Comparison of ENCODE assay signal across 11 cellular contexts in the genomic region with DNA sequence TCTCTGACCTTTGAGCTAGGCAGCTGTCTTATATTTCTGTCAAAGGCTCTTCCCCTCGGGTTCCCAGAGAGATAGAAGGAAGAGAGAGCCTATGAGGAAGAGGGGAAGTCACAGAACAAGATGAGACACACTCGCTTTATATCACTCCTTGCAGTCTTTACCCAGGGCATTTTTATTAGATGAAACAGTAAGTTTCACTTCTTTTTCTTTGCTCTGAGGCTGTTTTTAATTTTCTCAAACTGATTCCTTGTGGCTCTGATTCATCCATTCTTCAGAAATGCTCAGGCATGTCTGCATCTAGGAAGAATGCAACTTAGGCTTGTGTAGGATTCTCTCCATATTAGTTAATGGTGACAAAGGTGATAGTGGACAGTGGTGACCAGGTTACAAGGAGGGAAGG.
A peak's percentile ranks its signal among the peaks of the same experiment; 100 is the strongest.
DNase-seq lines count a peak whose midpoint lies in the region; ATAC-seq, FAIRE-seq and TF ChIP-seq lines count a peak whose summit lies in the region.
"Had no signal": no experiment of that assay in that cellular context is flagged by ENCODE, and none has a peak within 500 bp of the region (broad histone marks: within the 10 kb centered on the region; RNA-seq: fewer than 3 reads in every experiment).

No MANE protein-coding gene starts in this region.

- H3K9ac ChIP-seq in PC-3 (ENCODE audit: low read length): no peak overlapping the region
- no peak overlapping the region for H3K9ac ChIP-seq in HepG2 (ENCODE audit: insufficient read depth, low read depth, low read length)

- peak; percentile 58 for DNase-seq in GM03348 (ENCODE audit: low spot score)
- peak; percentile 26 for DNase-seq in PC-3
- peak; percentile 77 for DNase-seq in bronchial epithelial cell (ENCODE audit: low read depth)
- peak; percentile 81 for DNase-seq in osteoblast (ENCODE audit: insufficient read length, low spot score, missing footprints)
- no peak for DNase-seq in activated CD8-positive, alpha-beta T cell treated with anti-CD3 and anti-CD28 coated beads, Interleukin-2, amount 10 ng/mL, durations not matched to agents 7 days and 5 days
- DNase-seq in HepG2 (ENCODE audit: low spot score): no peak
- DNase-seq in hippocampal formation (lab: John Stamatoyannopoulos, UW): no peak
- DNase-seq: dorsolateral prefrontal cortex; NCI-H524 treated with DMSO at 0.1 percent for 48 hours; stimulated activated CD4-positive, alpha-beta T cell treated with anti-CD3 and anti-CD28 coated beads, Interleukin-4, amount 100 ng/mL, for 1 hour had no signal

- H3K4me3 ChIP-seq in PC-3 (ENCODE audit: low read length) (no peak overlapping the region), bronchial epithelial cell (ENCODE audit: low read depth, low read length) (no peak overlapping the region), osteoblast (ENCODE audit: insufficient read depth, low read length) (peak overlapping the region; percentile 27), HepG2 (replicated peaks in 1 of 3; ENCODE audit: insufficient read depth in 1 of 3, low read depth in 2 of 3, low read length in 3 of 3) (no peak overlapping the region)
- H3K4me3 ChIP-seq: dorsolateral prefrontal cortex had no signal

- no peaks in the 10 kb centered on the region for H4K20me1 ChIP-seq in PC-3 (ENCODE audit: low read length)
- no peaks in the 10 kb centered on the region for H4K20me1 ChIP-seq in osteoblast (ENCODE audit: insufficient read depth, low read length)
- H4K20me1 ChIP-seq in HepG2 (ENCODE audit: insufficient read depth, low read length): no peaks in the 10 kb centered on the region

- H3K27ac ChIP-seq in PC-3 (ENCODE audit: low read length) (no peak overlapping the region), osteoblast (ENCODE audit: low read depth, low read length) (peak overlapping the region; percentile 75), HepG2 (ENCODE audit: extremely low read length, insufficient read depth, low read length) (no peak overlapping the region)
- H3K27ac ChIP-seq: dorsolateral prefrontal cortex had no signal

- intact Hi-C loops in PC-3 (cut with micrococcal nuclease) (no loop called here), HepG2 (cut with micrococcal nuclease; ENCODE audit: unreplicated experiment) (loop anchor here (2.0 kb wide), 1 partner anchor 221 kb away; no protein-coding TSS in a partner anchor)

- no peak for TF ChIP-seq RAD21 in HepG2 (CRISPR knock-in tag; IDR thresholded peaks at IDR 0.05)

- no peaks in the 10 kb centered on the region for H3F3A ChIP-seq in PC-3 (ENCODE audit: low read length, unreplicated experiment)

- no peaks in the 10 kb centered on the region for H3K79me2 ChIP-seq in PC-3 (ENCODE audit: low read length)
- no peaks in the 10 kb centered on the region for H3K79me2 ChIP-seq in osteoblast (ENCODE audit: insufficient read depth, low read length)
- H3K79me2 ChIP-seq in HepG2 (ENCODE audit: insufficient read depth, low read length): no peaks in the 10 kb centered on the region

- H3K27me3 ChIP-seq in PC-3 (ENCODE audit: low read length) (no peaks in the 10 kb centered on the region), bronchial epithelial cell (ENCODE audit: control insufficient read depth, insufficient read depth, low read length) (no peaks in the 10 kb centered on the region), osteoblast (ENCODE audit: insufficient read depth, low read length) (no peaks in the 10 kb centered on the region), HepG2 (ENCODE audit: control insufficient read depth in 1 of 2, insufficient read depth in 2 of 2, low read length in 2 of 2) (no peaks in the 10 kb centered on the region)

- no peak for TF ChIP-seq POLR2A in HepG2 (IDR thresholded peaks at IDR 0.05; ENCODE audit: insufficient read depth in 1 of 2, low read depth in 2 of 2, low read length in 2 of 2)

- H3K9me3 ChIP-seq in PC-3 (ENCODE audit: low read length) (no peaks in the 10 kb centered on the region), osteoblast (ENCODE audit: low read depth, low read length) (no peaks in the 10 kb centered on the region), HepG2 (ENCODE audit: low read length) (no peaks in the 10 kb centered on the region)

- CTCF ChIA-PET in PC-3 (lab: Charles Lee): interaction anchor here (0.6 to 0.7 kb wide), 2 partner anchors 11 to 107 kb away, joined by 3 to 4 read pairs; no protein-coding TSS in a partner anchor
- CTCF ChIA-PET in activated CD8-positive, alpha-beta T cell treated with anti-CD3 and anti-CD28 coated beads, Interleukin-2, amount 10 ng/mL, durations not matched to agents 7 days and 5 days (lab: Charles Lee): interaction anchor here (1.0 to 5.4 kb wide), 9 partner anchors 9 to 293 kb away, joined by 4 to 49 read pairs (median 10); no protein-coding TSS in a partner anchor
- CTCF ChIA-PET in HepG2 (lab: Yijun Ruan, JAX; ENCODE audit: low intra/inter-chr PET ratio, low total read pairs): interaction anchor here (2.0 kb wide), 1 partner anchor 156 kb away, joined by 28 read pairs; no protein-coding TSS in a partner anchor

- FAIRE-seq in bronchial epithelial cell (lab: Jason Lieb, UNC) (peak; percentile 62), HepG2 (lab: Jason Lieb, UNC) (no peak)

- no peak for TF ChIP-seq CTCF in PC-3 (conservative IDR thresholded peaks at IDR 0.05; ENCODE audit: low read depth, low read length)
- TF ChIP-seq CTCF in bronchial epithelial cell (IDR thresholded peaks at IDR 0.05; ENCODE audit: insufficient read depth, low read length, severe bottlenecking): no peak
- TF ChIP-seq CTCF in osteoblast (IDR thresholded peaks at IDR 0.05; ENCODE audit: extremely low read depth, low read depth, low read length): no peak
- TF ChIP-seq CTCF in HepG2 (CRISPR knock-in tag; IDR thresholded peaks at IDR 0.05): no peak

- peaks cover 5% of the 10 kb centered on the region for H3K27me3 Mint-ChIP-seq in activated CD8-positive, alpha-beta T cell treated with anti-CD3 and anti-CD28 coated beads, Interleukin-2, amount 10 ng/mL, durations not matched to agents 7 days and 5 days (ENCODE audit: low read depth)

- POLR2A ChIA-PET in PC-3 (lab: Charles Lee; ENCODE audit: unreplicated experiment): no interaction called here
- POLR2A ChIA-PET in activated CD8-positive, alpha-beta T cell treated with anti-CD3 and anti-CD28 coated beads, Interleukin-2, amount 10 ng/mL, durations not matched to agents 7 days and 5 days (lab: Charles Lee): no interaction called here
- POLR2A ChIA-PET in HepG2 (lab: Yijun Ruan, JAX): no interaction called here

- peaks cover 20% of the 10 kb centered on the region for H3K4me1 ChIP-seq in PC-3 (ENCODE audit: insufficient read depth, low read length)
- H3K4me1 ChIP-seq in osteoblast (ENCODE audit: insufficient read depth, low read length): peaks cover 22% of the 10 kb centered on the region
- H3K4me1 ChIP-seq in HepG2 (ENCODE audit: insufficient read depth, low read length): peaks cover 23% of the 10 kb centered on the region

- no peaks in the 10 kb centered on the region for H3K36me3 ChIP-seq in PC-3 (ENCODE audit: low read depth, low read length)
- no peaks in the 10 kb centered on the region for H3K36me3 ChIP-seq in bronchial epithelial cell (ENCODE audit: control insufficient read depth, insufficient read depth, low read length)
- H3K36me3 ChIP-seq in osteoblast (ENCODE audit: insufficient read depth, low read length): no peaks in the 10 kb centered on the region
- H3K36me3 ChIP-seq in HepG2 (replicated peaks in 1 of 2; ENCODE audit: control insufficient read depth in 1 of 2, insufficient read depth in 2 of 2, low read length in 2 of 2): no peaks in the 10 kb centered on the region

- H2AFZ ChIP-seq in PC-3 (ENCODE audit: low read length): peak overlapping the region; percentile 40; the same call in 1 of the 2 replicates
- H2AFZ ChIP-seq in osteoblast (ENCODE audit: low read length): peak overlapping the region; percentile 62
- no peak overlapping the region for H2AFZ ChIP-seq in HepG2 (ENCODE audit: low read length)

- H3K27ac Mint-ChIP-seq in activated CD8-positive, alpha-beta T cell treated with anti-CD3 and anti-CD28 coated beads, Interleukin-2, amount 10 ng/mL, durations not matched to agents 7 days and 5 days: no peak overlapping the region

- no peaks in the 10 kb centered on the region for H3K9me2 ChIP-seq in PC-3 (replicated peaks; ENCODE audit: low read length)

- in situ Hi-C loops in HepG2 (cut with HindIII; ENCODE audit: extremely low pct_ligation_motif_present, low pct_unique_long_range_greater_than_20kb): no loop called here

- H3K4me2 ChIP-seq in PC-3 (ENCODE audit: low read length) (peak overlapping the region; percentile 69), osteoblast (ENCODE audit: insufficient read depth, low read length) (peak overlapping the region; percentile 64), HepG2 (ENCODE audit: low read depth, low read length) (no peak overlapping the region)

- H3K9me3 Mint-ChIP-seq in activated CD8-positive, alpha-beta T cell treated with anti-CD3 and anti-CD28 coated beads, Interleukin-2, amount 10 ng/mL, durations not matched to agents 7 days and 5 days (ENCODE audit: insufficient read depth): no peaks in the 10 kb centered on the region

- H3K36me3 Mint-ChIP-seq in activated CD8-positive, alpha-beta T cell treated with anti-CD3 and anti-CD28 coated beads, Interleukin-2, amount 10 ng/mL, durations not matched to agents 7 days and 5 days (ENCODE audit: low read depth): no peaks in the 10 kb centered on the region

- ATAC-seq in PC-3 (peak; percentile 45), HG03520 (IDR thresholded peaks at IDR 0.05; ENCODE audit: unreplicated experiment) (no peak), HepG2 (no peak)
- no peak for ATAC-seq in activated CD8-positive, alpha-beta T cell treated with anti-CD3 and anti-CD28 coated beads, Interleukin-2, amount 10 ng/mL, durations not matched to agents 7 days and 5 days

- no peak for TF ChIP-seq EP300 in HepG2 (IDR thresholded peaks at IDR 0.05; ENCODE audit: low read depth in 2 of 2, low read length in 2 of 2)
- TF ChIP-seq EP300 in HepG2 (CRISPR knock-in tag; IDR thresholded peaks at IDR 0.05; ENCODE audit: borderline replicate concordance): no peak

- 0% methylated on average over 2 of the region's 2 CpGs for WGBS in HepG2 (ENCODE audit: low lambda C conversion rate)

- H3K4me1 Mint-ChIP-seq in activated CD8-positive, alpha-beta T cell treated with anti-CD3 and anti-CD28 coated beads, Interleukin-2, amount 10 ng/mL, durations not matched to agents 7 days and 5 days (ENCODE audit: low read depth): no peaks in the 10 kb centered on the region

- BruUV-seq in PC-3 (replicated peaks; lab: Mats Ljungman, UMichigan) (no TSS peak), HepG2 (replicated peaks; lab: Mats Ljungman, UMichigan) (no TSS peak)

- H3K4me3 Mint-ChIP-seq in activated CD8-positive, alpha-beta T cell treated with anti-CD3 and anti-CD28 coated beads, Interleukin-2, amount 10 ng/mL, durations not matched to agents 7 days and 5 days: no peak overlapping the region

TF ChIP-seq in HepG2, 621 proteins besides CTCF, POLR2A, EP300 and RAD21:
- TF ChIP-seq HNRNPK (IDR thresholded peaks at IDR 0.05; ENCODE audit: low read depth, low read length, poor library complexity, severe bottlenecking): no peak
- no peak for TF ChIP-seq SOX5 (CRISPR knock-in tag; IDR thresholded peaks at IDR 0.05; ENCODE audit: borderline replicate concordance)
- no peak for TF ChIP-seq RXRA (CRISPR knock-in tag; IDR thresholded peaks at IDR 0.05)

Comparison
In these comparisons a context has a peak if more than half of its experiments do, and no peak if none do; other contexts are left out.
1. DNase-seq: peak in GM03348 (single experiment), PC-3 (single experiment), bronchial epithelial cell (single experiment) and osteoblast (single experiment); none in activated CD8-positive, alpha-beta T cell treated with anti-CD3 and anti-CD28 coated beads, Interleukin-2, amount 10 ng/mL, durations not matched to agents 7 days and 5 days (single experiment), HepG2 (single experiment) and hippocampal formation (0 of 2).